Comparison of ENCODE assay signal across 28 cellular contexts in genomic region chr11:7321708-7322448, GRCh38.
"Had no signal": no experiment of that assay in that cellular context is flagged by ENCODE, and none has a peak within 500 bp of the region (broad histone marks: within the 10 kb centered on the region; RNA-seq: fewer than 3 reads in every experiment).

No MANE protein-coding gene starts in this region.

- H3K4me3 ChIP-seq: breast epithelium, Peyer's patch, SJCRH30 had no signal

- H3K36me3 Mint-ChIP-seq: activated naive CD4-positive, alpha-beta T cell treated with anti-CD3 and anti-CD28 coated beads, Interleukin-2, amount 50 U/mL, for 24 hours had no signal

- H3K27ac ChIP-seq: breast epithelium, Peyer's patch, RWPE1, SJCRH30, VCaP had no signal

- H3K4me1 ChIP-seq: breast epithelium, Peyer's patch, SJCRH30 had no signal

- H3K9me3 Mint-ChIP-seq: activated naive CD4-positive, alpha-beta T cell treated with anti-CD3 and anti-CD28 coated beads, Interleukin-2, amount 50 U/mL, for 24 hours; activated T-helper 1 cell treated with anti-CD3 and anti-CD28 coated beads, Interleukin-12 subunit alpha, Interleukin-12 subunit beta, Interleukin-2, Interleukin-4 antibody, amounts not matched to agents 30 ng/mL and 10 ng/mL and 1 ng/mL, durations not matched to agents 14 hours and 24 hours and 36 hours had no signal

- H3K9me3 ChIP-seq: breast epithelium, Peyer's patch, SJCRH30, SK-N-SH had no signal

- H3K4me3 Mint-ChIP-seq: activated CD4-positive, alpha-beta T cell treated with anti-CD3 and anti-CD28 coated beads for 36 hours; activated CD8-positive, alpha-beta T cell treated with anti-CD3 and anti-CD28 coated beads, Interleukin-2, amount 10 ng/mL, durations not matched to agents 7 days and 5 days; activated naive CD4-positive, alpha-beta T cell treated with anti-CD3 and anti-CD28 coated beads, Interleukin-2, amount 50 U/mL, for 24 hours; activated T-helper 1 cell treated with anti-CD3 and anti-CD28 coated beads, Interleukin-12 subunit alpha, Interleukin-12 subunit beta, Interleukin-2, Interleukin-4 antibody, amounts not matched to agents 30 ng/mL and 10 ng/mL and 1 ng/mL, durations not matched to agents 14 hours and 24 hours and 36 hours had no signal

- H3K4me2 ChIP-seq: SK-N-SH had no signal

- H3K36me3 ChIP-seq: breast epithelium, Peyer's patch, SJCRH30 had no signal

- H3K9ac ChIP-seq: SK-N-SH had no signal

- H3K4me1 Mint-ChIP-seq: activated CD4-positive, alpha-beta T cell treated with anti-CD3 and anti-CD28 coated beads for 36 hours; activated naive CD4-positive, alpha-beta T cell treated with anti-CD3 and anti-CD28 coated beads, Interleukin-2, amount 50 U/mL, for 24 hours had no signal

- H3K27ac Mint-ChIP-seq: activated CD4-positive, alpha-beta T cell treated with anti-CD3 and anti-CD28 coated beads for 36 hours; activated CD8-positive, alpha-beta T cell treated with anti-CD3 and anti-CD28 coated beads, Interleukin-2, amount 10 ng/mL, durations not matched to agents 7 days and 5 days; activated naive CD4-positive, alpha-beta T cell treated with anti-CD3 and anti-CD28 coated beads, Interleukin-2, amount 50 U/mL, for 24 hours; activated T-helper 1 cell treated with anti-CD3 and anti-CD28 coated beads, Interleukin-12 subunit alpha, Interleukin-12 subunit beta, Interleukin-2, Interleukin-4 antibody, amounts not matched to agents 30 ng/mL and 10 ng/mL and 1 ng/mL, durations not matched to agents 14 hours and 24 hours and 36 hours had no signal

- H3K27me3 ChIP-seq: breast epithelium, Peyer's patch, SJCRH30 had no signal

- DNase-seq: activated CD4-positive, alpha-beta T cell treated with anti-CD3 and anti-CD28 coated beads for 36 hours; activated CD4-positive, CD25-positive, alpha-beta regulatory T cell; activated CD8-positive, alpha-beta memory T cell treated with anti-CD3 and anti-CD28 coated beads, Interleukin-2, amount 50 U/mL, for 48 hours; activated CD8-positive, alpha-beta T cell treated with anti-CD3 and anti-CD28 coated beads, Interleukin-2, amount 10 ng/mL, durations not matched to agents 7 days and 5 days; activated effector memory CD4-positive, alpha-beta T cell treated with Interleukin-2 at 50 U/mL for 16 hours; activated naive CD4-positive, alpha-beta T cell; activated T-cell treated with anti-CD3 and anti-CD28 coated beads, Interleukin-2, amount 50 U/mL, for 1 hour; aorta; KG1; NCI-H1092; NCI-H1417 treated with DMSO at 0.1 percent for 48 hours; NCI-H1694; NCI-H2029; NCI-H345; NCI-H510A; NCI-H526 treated with DMSO at 0.1 percent for 48 hours; NK-92 treated with Interleukin-12 subunit alpha and Interleukin-12 subunit beta, amount 100 ng/mL, for 24 hours; OCI-M1; Peyer's patch; Right ventricle myocardium superior; SJCRH30; SK-N-SH; T-helper 1 cell had no signal

- ATAC-seq: activated CD4-positive, alpha-beta T cell treated with anti-CD3 and anti-CD28 coated beads for 36 hours; activated CD8-positive, alpha-beta T cell treated with anti-CD3 and anti-CD28 coated beads, Interleukin-2, amount 10 ng/mL, durations not matched to agents 7 days and 5 days had no signal
